Comparison of ENCODE assay signal across 21 cellular contexts in the genomic region with DNA sequence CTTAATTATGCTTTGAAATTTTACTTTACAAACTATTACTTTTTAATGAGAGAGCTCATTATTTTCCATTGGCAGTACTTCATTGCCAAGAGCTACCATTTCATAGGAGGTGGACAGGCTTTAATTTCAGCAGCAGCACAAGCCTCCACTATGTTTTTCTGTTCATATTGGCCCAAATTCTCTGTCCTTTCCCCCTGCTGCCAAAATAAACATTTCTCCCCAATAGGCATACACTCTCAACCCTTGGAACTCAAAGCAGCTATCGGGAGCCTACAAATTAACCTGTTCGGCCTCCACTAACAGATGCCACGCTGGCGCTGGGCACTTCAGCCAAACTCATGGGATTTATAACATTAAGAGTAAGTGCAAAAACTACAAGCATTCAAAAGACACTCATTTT.
A peak's percentile ranks its signal among the peaks of the same experiment; 100 is the strongest.
DNase-seq lines count a peak whose midpoint lies in the region; ATAC-seq and TF ChIP-seq lines count a peak whose summit lies in the region.
"Had no signal": no experiment of that assay in that cellular context is flagged by ENCODE, and none has a peak within 500 bp of the region (broad histone marks: within the 10 kb centered on the region; RNA-seq: fewer than 3 reads in every experiment).

No MANE protein-coding gene starts in this region.

- 85 to 88% methylated on average over 4 of the region's 4 CpGs for WGBS in upper lobe of left lung, 2 donors

- no peaks in the 10 kb centered on the region for H3K36me3 Mint-ChIP-seq in glutamatergic neuron (ENCODE audit: unreplicated experiment)
- H3K36me3 Mint-ChIP-seq: CD8-positive, alpha-beta T cell had no signal

- no peaks in the 10 kb centered on the region for H3K9me3 ChIP-seq in HEK293 (ENCODE audit: control insufficient read depth, insufficient read depth, low read depth, low read length)
- no peaks in the 10 kb centered on the region for H3K9me3 ChIP-seq in upper lobe of left lung
- H3K9me3 ChIP-seq: BLaER1, Peyer's patch had no signal

- peaks cover 30% of the 10 kb centered on the region for H3K4me1 Mint-ChIP-seq in glutamatergic neuron (ENCODE audit: low read depth, unreplicated experiment)

- peaks cover 2% of the 10 kb centered on the region for H3K27me3 Mint-ChIP-seq in glutamatergic neuron (ENCODE audit: unreplicated experiment)

- H3K27me3 ChIP-seq in upper lobe of left lung = no peaks in the 10 kb centered on the region
- H3K27me3 ChIP-seq: BLaER1, Peyer's patch had no signal

- in situ Hi-C loops in ACHN (cut with HindIII; ENCODE audit: low pct_ligation_motif_present, low pct_unique_long_range_greater_than_20kb, low sequenced_read_pairs) = no loop called here

- H3K4me1 ChIP-seq in HEK293 (ENCODE audit: control insufficient read depth, insufficient read depth, low read length) = peaks cover 5% of the 10 kb centered on the region; the same call in 1 of the 2 replicates
- no peaks in the 10 kb centered on the region for H3K4me1 ChIP-seq in upper lobe of left lung
- H3K4me1 ChIP-seq: BLaER1, Peyer's patch had no signal

- CTCF ChIA-PET in HEK293 (lab: Yijun Ruan, JAX) = no interaction called here

- H3K4me3 ChIP-seq in HEK293 (ENCODE audit: low read depth, low read length) = no peak overlapping the region
- no peak overlapping the region for H3K4me3 ChIP-seq in upper lobe of left lung
- H3K4me3 ChIP-seq: BLaER1, GM12878, K562, Peyer's patch had no signal

- POLR2A ChIA-PET in HEK293 (lab: Yijun Ruan, JAX) = no interaction called here

- peak overlapping the region; percentile 32; the same call in 1 of the 2 replicates for H3K27ac ChIP-seq in HEK293 (ENCODE audit: extremely low read depth, low read depth, low read length)
- H3K27ac ChIP-seq in upper lobe of left lung = no peak overlapping the region
- H3K27ac ChIP-seq: BLaER1, GM23248, Peyer's patch had no signal

- H3K36me3 ChIP-seq in HEK293 (ENCODE audit: control insufficient read depth in 2 of 2, insufficient read depth in 1 of 2, low read length in 2 of 2) (no peaks in the 10 kb centered on the region), upper lobe of left lung (no peaks in the 10 kb centered on the region)
- H3K36me3 ChIP-seq: BLaER1, Peyer's patch had no signal

- no peak overlapping the region for H3K4me3 Mint-ChIP-seq in glutamatergic neuron (ENCODE audit: unreplicated experiment)
- H3K4me3 Mint-ChIP-seq: CD8-positive, alpha-beta T cell had no signal

- TF ChIP-seq EP300 in upper lobe of left lung (IDR thresholded peaks at IDR 0.05) = no peak

- no peaks in the 10 kb centered on the region for H3K9me3 Mint-ChIP-seq in glutamatergic neuron (ENCODE audit: unreplicated experiment)
- H3K9me3 Mint-ChIP-seq: CD8-positive, alpha-beta T cell had no signal

- DNase-seq in Ammon's horn (ENCODE audit: low spot score) = peak; percentile 37
- DNase-seq in astrocyte of the hippocampus (ENCODE audit: low read depth, low spot score) = peak; percentile 56
- no peak for DNase-seq in glutamatergic neuron
- DNase-seq in upper lobe of left lung = no peak
- no peak for DNase-seq in activated CD8-positive, alpha-beta memory T cell treated with anti-CD3 and anti-CD28 coated beads for 24 hours
- DNase-seq in ACHN = no peak
- DNase-seq: CD8-positive, alpha-beta T cell; DND-41; MV-4-11; NCI-H1436; NCI-H2029 treated with DMSO at 0.1 percent for 48 hours; Peyer's patch; SIG-M5; SW 1271 had no signal

- no peak for TF ChIP-seq CTCF in HEK293 (tag by site-specific recombination; IDR thresholded peaks at IDR 0.05)
- TF ChIP-seq CTCF in glutamatergic neuron (IDR thresholded peaks at IDR 0.05; ENCODE audit: partially characterized antibody, unreplicated experiment) = no peak
- TF ChIP-seq CTCF in upper lobe of left lung (IDR thresholded peaks at IDR 0.05) = no peak

- ATAC-seq in upper lobe of left lung (ENCODE audit: low FRiP score in 2 of 2) (no peak), HG02938 (IDR thresholded peaks at IDR 0.05; ENCODE audit: unreplicated experiment) (no peak)
- ATAC-seq: CD8-positive, alpha-beta T cell; GM12878; HCT116 had no signal

- H3K27ac Mint-ChIP-seq in glutamatergic neuron (ENCODE audit: unreplicated experiment) = peak overlapping the region; percentile 13
- H3K27ac Mint-ChIP-seq: CD8-positive, alpha-beta T cell had no signal

- TF ChIP-seq POLR2A in upper lobe of left lung (IDR thresholded peaks at IDR 0.05) = no peak

TF ChIP-seq in HEK293, 187 proteins besides CTCF, POLR2A, EP300 and RAD21 (continues in another document):
- TF ChIP-seq, protein P1, sequence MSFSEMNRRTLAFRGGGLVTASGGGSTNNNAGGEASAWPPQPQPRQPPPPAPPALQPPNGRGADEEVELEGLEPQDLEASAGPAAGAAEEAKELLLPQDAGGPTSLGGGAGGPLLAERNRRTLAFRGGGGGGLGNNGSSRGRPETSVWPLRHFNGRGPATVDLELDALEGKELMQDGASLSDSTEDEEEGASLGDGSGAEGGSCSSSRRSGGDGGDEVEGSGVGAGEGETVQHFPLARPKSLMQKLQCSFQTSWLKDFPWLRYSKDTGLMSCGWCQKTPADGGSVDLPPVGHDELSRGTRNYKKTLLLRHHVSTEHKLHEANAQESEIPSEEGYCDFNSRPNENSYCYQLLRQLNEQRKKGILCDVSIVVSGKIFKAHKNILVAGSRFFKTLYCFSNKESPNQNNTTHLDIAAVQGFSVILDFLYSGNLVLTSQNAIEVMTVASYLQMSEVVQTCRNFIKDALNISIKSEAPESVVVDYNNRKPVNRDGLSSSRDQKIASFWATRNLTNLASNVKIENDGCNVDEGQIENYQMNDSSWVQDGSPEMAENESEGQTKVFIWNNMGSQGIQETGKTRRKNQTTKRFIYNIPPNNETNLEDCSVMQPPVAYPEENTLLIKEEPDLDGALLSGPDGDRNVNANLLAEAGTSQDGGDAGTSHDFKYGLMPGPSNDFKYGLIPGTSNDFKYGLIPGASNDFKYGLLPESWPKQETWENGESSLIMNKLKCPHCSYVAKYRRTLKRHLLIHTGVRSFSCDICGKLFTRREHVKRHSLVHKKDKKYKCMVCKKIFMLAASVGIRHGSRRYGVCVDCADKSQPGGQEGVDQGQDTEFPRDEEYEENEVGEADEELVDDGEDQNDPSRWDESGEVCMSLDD (tag by site-specific recombination; IDR thresholded peaks at IDR 0.05) = no peak
- TF ChIP-seq ZNF133 (tag by site-specific recombination; IDR thresholded peaks at IDR 0.05) (no peak), ZNF248 (tag by site-specific recombination; IDR thresholded peaks at IDR 0.05) (no peak), SP7 (tag by site-specific recombination; IDR thresholded peaks at IDR 0.05) (no peak), ZNF202 (tag by site-specific recombination; IDR thresholded peaks at IDR 0.05; ENCODE audit: borderline replicate concordance) (no peak), ZNF677 (tag by site-specific recombination; IDR thresholded peaks at IDR 0.05) (no peak), ZNF596 (tag by site-specific recombination; IDR thresholded peaks at IDR 0.05) (no peak)
- TF ChIP-seq, protein P2, sequence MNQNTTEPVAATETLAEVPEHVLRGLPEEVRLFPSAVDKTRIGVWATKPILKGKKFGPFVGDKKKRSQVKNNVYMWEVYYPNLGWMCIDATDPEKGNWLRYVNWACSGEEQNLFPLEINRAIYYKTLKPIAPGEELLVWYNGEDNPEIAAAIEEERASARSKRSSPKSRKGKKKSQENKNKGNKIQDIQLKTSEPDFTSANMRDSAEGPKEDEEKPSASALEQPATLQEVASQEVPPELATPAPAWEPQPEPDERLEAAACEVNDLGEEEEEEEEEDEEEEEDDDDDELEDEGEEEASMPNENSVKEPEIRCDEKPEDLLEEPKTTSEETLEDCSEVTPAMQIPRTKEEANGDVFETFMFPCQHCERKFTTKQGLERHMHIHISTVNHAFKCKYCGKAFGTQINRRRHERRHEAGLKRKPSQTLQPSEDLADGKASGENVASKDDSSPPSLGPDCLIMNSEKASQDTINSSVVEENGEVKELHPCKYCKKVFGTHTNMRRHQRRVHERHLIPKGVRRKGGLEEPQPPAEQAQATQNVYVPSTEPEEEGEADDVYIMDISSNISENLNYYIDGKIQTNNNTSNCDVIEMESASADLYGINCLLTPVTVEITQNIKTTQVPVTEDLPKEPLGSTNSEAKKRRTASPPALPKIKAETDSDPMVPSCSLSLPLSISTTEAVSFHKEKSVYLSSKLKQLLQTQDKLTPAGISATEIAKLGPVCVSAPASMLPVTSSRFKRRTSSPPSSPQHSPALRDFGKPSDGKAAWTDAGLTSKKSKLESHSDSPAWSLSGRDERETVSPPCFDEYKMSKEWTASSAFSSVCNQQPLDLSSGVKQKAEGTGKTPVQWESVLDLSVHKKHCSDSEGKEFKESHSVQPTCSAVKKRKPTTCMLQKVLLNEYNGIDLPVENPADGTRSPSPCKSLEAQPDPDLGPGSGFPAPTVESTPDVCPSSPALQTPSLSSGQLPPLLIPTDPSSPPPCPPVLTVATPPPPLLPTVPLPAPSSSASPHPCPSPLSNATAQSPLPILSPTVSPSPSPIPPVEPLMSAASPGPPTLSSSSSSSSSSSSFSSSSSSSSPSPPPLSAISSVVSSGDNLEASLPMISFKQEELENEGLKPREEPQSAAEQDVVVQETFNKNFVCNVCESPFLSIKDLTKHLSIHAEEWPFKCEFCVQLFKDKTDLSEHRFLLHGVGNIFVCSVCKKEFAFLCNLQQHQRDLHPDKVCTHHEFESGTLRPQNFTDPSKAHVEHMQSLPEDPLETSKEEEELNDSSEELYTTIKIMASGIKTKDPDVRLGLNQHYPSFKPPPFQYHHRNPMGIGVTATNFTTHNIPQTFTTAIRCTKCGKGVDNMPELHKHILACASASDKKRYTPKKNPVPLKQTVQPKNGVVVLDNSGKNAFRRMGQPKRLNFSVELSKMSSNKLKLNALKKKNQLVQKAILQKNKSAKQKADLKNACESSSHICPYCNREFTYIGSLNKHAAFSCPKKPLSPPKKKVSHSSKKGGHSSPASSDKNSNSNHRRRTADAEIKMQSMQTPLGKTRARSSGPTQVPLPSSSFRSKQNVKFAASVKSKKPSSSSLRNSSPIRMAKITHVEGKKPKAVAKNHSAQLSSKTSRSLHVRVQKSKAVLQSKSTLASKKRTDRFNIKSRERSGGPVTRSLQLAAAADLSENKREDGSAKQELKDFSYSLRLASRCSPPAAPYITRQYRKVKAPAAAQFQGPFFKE (tag by site-specific recombination; IDR thresholded peaks at IDR 0.05; ENCODE audit: borderline replicate concordance) = no peak
- TF ChIP-seq, protein P3, sequence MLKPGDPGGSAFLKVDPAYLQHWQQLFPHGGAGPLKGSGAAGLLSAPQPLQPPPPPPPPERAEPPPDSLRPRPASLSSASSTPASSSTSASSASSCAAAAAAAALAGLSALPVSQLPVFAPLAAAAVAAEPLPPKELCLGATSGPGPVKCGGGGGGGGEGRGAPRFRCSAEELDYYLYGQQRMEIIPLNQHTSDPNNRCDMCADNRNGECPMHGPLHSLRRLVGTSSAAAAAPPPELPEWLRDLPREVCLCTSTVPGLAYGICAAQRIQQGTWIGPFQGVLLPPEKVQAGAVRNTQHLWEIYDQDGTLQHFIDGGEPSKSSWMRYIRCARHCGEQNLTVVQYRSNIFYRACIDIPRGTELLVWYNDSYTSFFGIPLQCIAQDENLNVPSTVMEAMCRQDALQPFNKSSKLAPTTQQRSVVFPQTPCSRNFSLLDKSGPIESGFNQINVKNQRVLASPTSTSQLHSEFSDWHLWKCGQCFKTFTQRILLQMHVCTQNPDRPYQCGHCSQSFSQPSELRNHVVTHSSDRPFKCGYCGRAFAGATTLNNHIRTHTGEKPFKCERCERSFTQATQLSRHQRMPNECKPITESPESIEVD (tag by site-specific recombination; IDR thresholded peaks at IDR 0.05) = no peak

Comparison
In these comparisons a context has a peak if more than half of its experiments do, and no peak if none do; other contexts are left out.
1. DNase-seq: peak in Ammon's horn (single experiment) and astrocyte of the hippocampus (single experiment); none in glutamatergic neuron (single experiment), upper lobe of left lung (0 of 2), activated CD8-positive, alpha-beta memory T cell treated with anti-CD3 and anti-CD28 coated beads for 24 hours (single experiment) and ACHN (single experiment).